ENCODE assay signal across 1 cellular context in genomic region chr9:132192728-132193127, GRCh38.
TF ChIP-seq lines count a peak whose summit lies in the region.

No MANE protein-coding gene starts in this region.

TF ChIP-seq in WTC11, 78 proteins besides CTCF, POLR2A, EP300 and RAD21 (continued from another document):
- TF ChIP-seq PRDM15 (CRISPR knock-in tag; IDR thresholded peaks at IDR 0.05) (no peak), ZNF512 (CRISPR knock-in tag; IDR thresholded peaks at IDR 0.05; ENCODE audit: borderline replicate concordance) (no peak), FOXP4 (CRISPR knock-in tag; IDR thresholded peaks at IDR 0.05) (no peak), IRF2 (CRISPR knock-in tag; IDR thresholded peaks at IDR 0.05; ENCODE audit: borderline replicate concordance, low read depth) (no peak), GRHL2 (CRISPR knock-in tag; IDR thresholded peaks at IDR 0.05; ENCODE audit: insufficient replicate concordance, severe bottlenecking) (no peak), USF1 (CRISPR knock-in tag; IDR thresholded peaks at IDR 0.05) (no peak), NR1H2 (CRISPR knock-in tag; IDR thresholded peaks at IDR 0.05) (no peak), ETV6 (CRISPR knock-in tag; IDR thresholded peaks at IDR 0.05) (no peak), CREB1 (CRISPR knock-in tag; IDR thresholded peaks at IDR 0.05) (no peak), MAX (CRISPR knock-in tag; IDR thresholded peaks at IDR 0.05) (no peak), PREB (CRISPR knock-in tag; IDR thresholded peaks at IDR 0.05; ENCODE audit: borderline replicate concordance) (no peak), GTF2I (CRISPR knock-in tag; conservative IDR thresholded peaks at IDR 0.05) (no peak), TEAD1 (CRISPR knock-in tag; IDR thresholded peaks at IDR 0.05) (no peak), TEAD4 (CRISPR knock-in tag; IDR thresholded peaks at IDR 0.05) (no peak), AR (CRISPR knock-in tag; IDR thresholded peaks at IDR 0.05) (no peak), ZNF396 (CRISPR knock-in tag; IDR thresholded peaks at IDR 0.05; ENCODE audit: borderline replicate concordance) (no peak)
TF ChIP-seq in WTC11: peak in this region for 0.
